ENCODE assay signal across 1 cellular context in the genomic region with DNA sequence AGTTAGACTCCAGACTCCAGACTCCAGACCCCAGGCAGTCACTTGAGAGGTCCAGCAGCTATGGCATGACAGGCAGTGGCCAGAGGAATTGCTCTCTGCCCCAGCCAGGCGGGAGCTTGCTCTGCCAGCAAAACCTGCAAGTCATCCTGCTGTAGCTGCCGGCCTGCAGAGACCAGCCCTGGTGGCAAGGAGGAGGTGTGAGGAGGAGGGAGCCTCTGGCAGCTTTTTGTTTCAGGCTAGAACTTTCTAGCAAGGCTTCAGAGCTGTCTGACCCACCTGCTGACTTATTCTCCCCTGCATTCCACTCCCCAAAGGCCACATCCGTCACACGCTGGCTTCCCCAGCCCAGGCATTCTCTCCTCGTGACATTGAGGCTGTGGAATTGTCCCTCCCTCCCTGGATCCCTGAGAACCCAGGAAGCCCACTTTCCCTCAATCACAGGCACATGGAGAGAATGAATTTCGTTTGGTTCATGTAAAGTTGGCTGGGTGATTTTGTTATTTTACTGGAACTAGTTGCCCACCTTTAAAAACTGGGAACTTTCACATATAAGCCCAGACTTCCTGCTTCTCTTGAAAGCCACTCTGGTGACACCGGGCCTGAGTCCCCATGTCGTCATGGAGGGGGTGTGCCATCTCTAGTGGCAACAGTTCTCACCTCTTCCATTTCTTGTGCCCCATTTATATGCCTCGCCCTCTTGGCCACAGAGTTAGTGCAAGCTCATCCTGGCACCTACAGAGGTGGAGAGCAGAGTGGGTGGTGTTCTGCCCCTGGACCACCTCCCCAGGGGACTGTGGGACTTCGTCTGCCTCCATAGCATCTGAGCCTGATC.
TF ChIP-seq lines count a peak whose summit lies in the region.

No MANE protein-coding gene starts in this region.

TF ChIP-seq in K562, 482 proteins besides CTCF, POLR2A, EP300 and RAD21 (continued from another document):
- TF ChIP-seq ZNF253 (CRISPR knock-in tag; conservative IDR thresholded peaks at IDR 0.05), result no peak
